In the genomic region with DNA sequence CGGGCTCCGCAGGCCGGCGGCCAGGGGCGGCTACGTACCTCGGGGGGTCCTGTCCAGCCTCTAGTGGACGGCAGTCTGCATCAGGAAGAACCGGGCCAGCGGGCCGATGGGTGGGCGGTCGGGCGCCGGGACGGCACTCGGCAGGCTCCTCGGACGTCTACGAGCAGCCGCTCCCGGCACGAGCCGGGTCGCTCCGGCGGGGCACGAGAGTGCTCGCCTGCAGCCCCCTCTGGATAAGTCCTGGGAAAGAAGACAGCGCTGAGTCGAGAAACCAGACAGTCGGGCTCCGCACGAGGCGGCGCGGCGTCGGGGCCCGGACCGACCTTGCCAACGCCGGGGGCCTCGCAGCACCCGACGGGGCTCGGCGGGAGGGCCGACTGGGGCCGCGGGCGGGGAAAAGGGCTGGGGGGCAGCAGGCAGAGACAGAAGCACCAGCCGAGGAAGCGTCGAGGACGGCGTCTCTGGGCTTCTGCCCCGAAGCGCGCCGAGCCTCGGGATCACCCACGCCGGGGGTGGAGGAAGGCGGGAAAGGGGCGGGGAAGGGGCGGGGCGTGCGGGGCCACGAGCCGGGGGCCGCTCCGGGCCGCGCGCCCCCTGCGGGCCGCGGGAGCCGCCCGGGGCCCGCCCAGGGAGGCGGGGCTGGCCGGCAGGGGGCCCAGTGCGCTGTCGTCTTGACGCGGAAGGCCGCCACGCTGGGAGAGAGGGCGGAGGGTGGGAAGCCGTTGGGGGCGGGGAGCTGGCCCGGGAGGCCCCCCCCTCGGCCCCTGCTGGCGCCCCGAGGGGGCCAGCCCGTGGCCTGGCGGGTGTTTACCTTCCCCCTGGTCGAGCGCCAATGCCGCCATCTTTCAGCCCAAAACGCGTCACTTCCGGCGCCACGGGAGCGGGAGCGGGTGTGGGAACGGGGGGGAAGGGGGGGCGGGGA, we compare ENCODE assay signal across 8 cellular contexts. TPM values are rescaled to one million over a fixed set of nuclear protein-coding genes. Genes with fewer than 3 reads are reported as not detected.
A peak's percentile ranks its signal among the peaks of the same experiment; 100 is the strongest.
DNase-seq lines count a peak whose midpoint lies in the region; ATAC-seq and TF ChIP-seq lines count a peak whose summit lies in the region.

No MANE protein-coding gene starts in this region.

- no peaks in the 10 kb centered on the region for H3K9me2 ChIP-seq in SK-N-SH

- H3K27ac ChIP-seq in SK-N-SH (ENCODE audit: low read depth in 2 of 2, low read length in 1 of 2) (peak overlapping the region; percentile 91 to 94), ovary (peak overlapping the region; percentile 88 to 90), thymus (ENCODE audit: low read depth) (peak overlapping the region; percentile 81)

- peak overlapping the region; percentile 91 for H3K4me3 Mint-ChIP-seq in HFFc6

- 34% methylated on average over 17 of the region's 111 CpGs for WGBS in SK-N-SH (ENCODE audit: low lambda C conversion rate)
- 23 to 51% (median 41%) methylated on average over 73 to 111 of the region's 111 CpGs for WGBS in ovary, 3 donors
- under 1% methylated on average over 110 of the region's 111 CpGs for WGBS in thymus

- peak; percentile 94 to 96 for ATAC-seq in activated naive CD4-positive, alpha-beta T cell treated with anti-CD3 and anti-CD28 coated beads, Interleukin-2, amount 50 U/mL, for 72 hours

- no peaks in the 10 kb centered on the region for H3K9me3 Mint-ChIP-seq in HFFc6
- H3K9me3 Mint-ChIP-seq in activated naive CD4-positive, alpha-beta T cell treated with anti-CD3 and anti-CD28 coated beads, Interleukin-2, amount 50 U/mL, for 72 hours: no peaks in the 10 kb centered on the region

- H3K9me3 ChIP-seq in SK-N-SH: no peaks in the 10 kb centered on the region
- no peaks in the 10 kb centered on the region for H3K9me3 ChIP-seq in ovary
- no peaks in the 10 kb centered on the region for H3K9me3 ChIP-seq in thymus (ENCODE audit: control insufficient read depth)

- H3K4me2 ChIP-seq in SK-N-SH: peak overlapping the region; percentile 70

- DNase-seq in GM12864 (ENCODE audit: low read depth) (no peak), HFFc6 (peak; percentile 79), NAMALWA (ENCODE audit: low spot score) (peak; percentile 87), SK-N-SH (peak; percentile 91), head of caudate nucleus (peak; percentile 36 to 93 (median 82)), ovary (peak; percentile 86 to 93 (median 92))
- DNase-seq in activated naive CD4-positive, alpha-beta T cell treated with anti-CD3 and anti-CD28 coated beads, Interleukin-2, amount 50 U/mL, for 72 hours (ENCODE audit: low spot score in 2 of 2): peak; percentile 75 to 85

- H3K4me1 Mint-ChIP-seq in HFFc6 (ENCODE audit: low read depth): peaks cover 20% of the 10 kb centered on the region

- intact Hi-C loops in head of caudate nucleus (cut with DNase I): loop anchor here (5.0 kb wide), 1 partner anchor 118 kb away; a partner anchor contains a TSS
- intact Hi-C loops in ovary (cut with DNase I): loop anchor here in 1 of 4 donors (10.0 kb wide), 1 partner anchor 120 kb away; a partner anchor contains a TSS

- TF ChIP-seq EP300 in SK-N-SH (IDR thresholded peaks at IDR 0.05; ENCODE audit: borderline replicate concordance in 1 of 2, low read depth in 1 of 2, low read length in 1 of 2) (peak; percentile 8 to 50; a peak in 1 of 4 replicates), ovary (IDR thresholded peaks at IDR 0.05) (peak; percentile 28)

- H3K36me3 ChIP-seq in SK-N-SH (replicated peaks in 1 of 2; ENCODE audit: control insufficient read depth in 1 of 2, insufficient read depth in 2 of 2, low read length in 1 of 2): no peaks in the 10 kb centered on the region
- H3K36me3 ChIP-seq in ovary: no peaks in the 10 kb centered on the region
- H3K36me3 ChIP-seq in thymus (ENCODE audit: control insufficient read depth, insufficient read depth): no peaks in the 10 kb centered on the region

- H3K36me3 Mint-ChIP-seq in HFFc6 (ENCODE audit: low read depth): 0 out of 2 replicates have a peak, but pooled peaks cover 7% of the 10 kb centered on the region
- peaks cover 0 to 17% of the 10 kb centered on the region in 2 donors for H3K36me3 Mint-ChIP-seq in activated naive CD4-positive, alpha-beta T cell treated with anti-CD3 and anti-CD28 coated beads, Interleukin-2, amount 50 U/mL, for 72 hours

- TF ChIP-seq POLR2A in ovary (IDR thresholded peaks at IDR 0.05): peak; percentile 76

- no peak for TF ChIP-seq RAD21 in SK-N-SH (IDR thresholded peaks at IDR 0.05; ENCODE audit: low read length)

- no peaks in the 10 kb centered on the region; a peak in 1 of 4 replicates for H3K4me1 ChIP-seq in SK-N-SH (ENCODE audit: control insufficient read depth in 1 of 2, insufficient read depth in 2 of 2, low read depth in 1 of 2, low read length in 1 of 2)
- H3K4me1 ChIP-seq in ovary (ENCODE audit: insufficient read depth): no peaks in the 10 kb centered on the region
- peaks cover 2% of the 10 kb centered on the region for H3K4me1 ChIP-seq in thymus (ENCODE audit: control insufficient read depth, insufficient read depth, low read length)

- peaks cover 2% of the 10 kb centered on the region for H3K27me3 Mint-ChIP-seq in HFFc6 (ENCODE audit: insufficient read depth)

- H3K9ac ChIP-seq in SK-N-SH: peak overlapping the region; percentile 93

- no peak overlapping the region; the same call in 1 of the 2 replicates for H2AFZ ChIP-seq in SK-N-SH (ENCODE audit: low read depth)

- H3F3A ChIP-seq in SK-N-SH (replicated peaks; ENCODE audit: insufficient read depth): peaks cover 10% of the 10 kb centered on the region

- peaks cover 48% of the 10 kb centered on the region for H3K79me2 ChIP-seq in SK-N-SH (ENCODE audit: insufficient read depth)

- H3K27ac Mint-ChIP-seq in HFFc6: peak overlapping the region; percentile 97; the same call in 1 of the 2 replicates
- H3K27ac Mint-ChIP-seq in activated naive CD4-positive, alpha-beta T cell treated with anti-CD3 and anti-CD28 coated beads, Interleukin-2, amount 50 U/mL, for 72 hours: peak overlapping the region in 1 of 2 donors; percentile 88

- peak; percentile 26 for TF ChIP-seq CTCF in GM12864 (IDR thresholded peaks at IDR 0.05; ENCODE audit: low read depth, low read length, missing control alignments)
- peak; percentile 38 for TF ChIP-seq CTCF in HFFc6 (IDR thresholded peaks at IDR 0.05)
- no peak for TF ChIP-seq CTCF in SK-N-SH (IDR thresholded peaks at IDR 0.05)
- no peak for TF ChIP-seq CTCF in ovary (IDR thresholded peaks at IDR 0.05)

- H3K4me3 ChIP-seq in GM12864 (ENCODE audit: low read depth, low read length): peak overlapping the region; percentile 87
- peak overlapping the region; percentile 63 to 76 for H3K4me3 ChIP-seq in SK-N-SH (ENCODE audit: low read depth in 2 of 2, low read length in 1 of 2)
- peak overlapping the region; percentile 65 for H3K4me3 ChIP-seq in ovary
- H3K4me3 ChIP-seq in thymus (ENCODE audit: low read length): peak overlapping the region; percentile 77

- no peaks in the 10 kb centered on the region for H4K20me1 ChIP-seq in SK-N-SH (ENCODE audit: insufficient read depth)

- H3K27me3 ChIP-seq in SK-N-SH (ENCODE audit: insufficient read depth): no peaks in the 10 kb centered on the region
- no peaks in the 10 kb centered on the region for H3K27me3 ChIP-seq in ovary
- no peaks in the 10 kb centered on the region for H3K27me3 ChIP-seq in thymus (ENCODE audit: control insufficient read depth, insufficient read depth)

- POLR2A ChIA-PET in SK-N-SH (lab: Yijun Ruan, JAX): interaction anchor here (1.1 to 2.3 kb wide), 5 partner anchors 10 to 283 kb away, joined by 3 to 25 read pairs (median 5); a partner anchor contains a TSS

- CTCF ChIA-PET in SK-N-SH (lab: Yijun Ruan, JAX): interaction anchor here (0.8 to 3.7 kb wide), 3 partner anchors 12 to 38 kb away, joined by 3 to 18 read pairs (median 3); a partner anchor contains a TSS

TF ChIP-seq in SK-N-SH, 30 proteins besides CTCF, POLR2A, EP300 and RAD21 (continues in another document):
- TF ChIP-seq POLR2AphosphoS5 (IDR thresholded peaks at IDR 0.05; ENCODE audit: low read depth, low read length): peak; percentile 91
- TF ChIP-seq GABPA (IDR thresholded peaks at IDR 0.05; ENCODE audit: low read depth): peak; percentile 62
- TF ChIP-seq, protein P1, sequence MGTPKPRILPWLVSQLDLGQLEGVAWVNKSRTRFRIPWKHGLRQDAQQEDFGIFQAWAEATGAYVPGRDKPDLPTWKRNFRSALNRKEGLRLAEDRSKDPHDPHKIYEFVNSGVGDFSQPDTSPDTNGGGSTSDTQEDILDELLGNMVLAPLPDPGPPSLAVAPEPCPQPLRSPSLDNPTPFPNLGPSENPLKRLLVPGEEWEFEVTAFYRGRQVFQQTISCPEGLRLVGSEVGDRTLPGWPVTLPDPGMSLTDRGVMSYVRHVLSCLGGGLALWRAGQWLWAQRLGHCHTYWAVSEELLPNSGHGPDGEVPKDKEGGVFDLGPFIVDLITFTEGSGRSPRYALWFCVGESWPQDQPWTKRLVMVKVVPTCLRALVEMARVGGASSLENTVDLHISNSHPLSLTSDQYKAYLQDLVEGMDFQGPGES (IDR thresholded peaks at IDR 0.05; ENCODE audit: low read depth, low read length): no peak
- TF ChIP-seq NRF1 (IDR thresholded peaks at IDR 0.05; ENCODE audit: low read depth, low read length): no peak
- TF ChIP-seq GATA2 (CRISPR knock-in tag; IDR thresholded peaks at IDR 0.05): no peak
- TF ChIP-seq ELF1 (IDR thresholded peaks at IDR 0.05): peak; percentile 30; the same call in 1 of the 2 replicates
- TF ChIP-seq FOXM1 (IDR thresholded peaks at IDR 0.05; ENCODE audit: low read depth): no peak
- 0 out of 2 replicates have a peak, but pooled peaks have one; percentile 15 for TF ChIP-seq NFIC (IDR thresholded peaks at IDR 0.05; ENCODE audit: borderline replicate concordance)
- TF ChIP-seq MXI1 (IDR thresholded peaks at IDR 0.05; ENCODE audit: low read depth, low read length): no peak
- TF ChIP-seq TAF1 (IDR thresholded peaks at IDR 0.05; ENCODE audit: borderline replicate concordance, low read depth, low read length): peak; percentile 87
- no peak for TF ChIP-seq RFX5 (IDR thresholded peaks at IDR 0.05; ENCODE audit: low read length)

RNA-seq across cellular contexts. Expression of a gene that starts 1.9 kb away (rescaled TPM):
- 1 to 10 TPM; 6.6 to 9.0 (median 7.8) TPM for total RNA-seq in HFFc6 (2021; fragmentation: NEBNext Ultra II Directional; extraction: Animal tissue kit (Norgen Biotek cat#: 25700))
- polyA plus RNA-seq in SK-N-SH (2012; rRNA removed) (2.4 and 3.8 TPM in 2 replicates), ovary (1 to 10 TPM; 3.7 to 6.2 TPM), thymus (5.8 TPM)
- polyA plus RNA-seq in SK-N-SH (2012; cell fraction: cytosol; rRNA removed): 2.6 and 4.1 TPM in 2 replicates
- polyA plus RNA-seq in SK-N-SH (2012; cell fraction: nucleus; rRNA removed): 2.1 and 7.3 TPM in 2 replicates
- total RNA-seq in activated naive CD4-positive, alpha-beta T cell treated with anti-CD3 and anti-CD28 coated beads, Interleukin-2, amount 50 U/mL, for 72 hours: 10 to 100 TPM; 11.8 to 31.6 TPM
- 10 to 100 TPM; 12.0 to 19.2 (median 14.6) TPM for total RNA-seq in ovary

RNA-seq across cellular contexts. Expression of a gene that starts 29.7 kb away (rescaled TPM):
- total RNA-seq in HFFc6 (2021; fragmentation: NEBNext Ultra II Directional; extraction: Animal tissue kit (Norgen Biotek cat#: 25700)): 100 to 1,000 TPM; 137 to 153 (median 145) TPM
- polyA plus RNA-seq in SK-N-SH (2012; rRNA removed) (68.4 and 109 TPM in 2 replicates), ovary (100 to 1,000 TPM; 149 to 187 TPM), thymus (89.2 TPM)
- 79.7 and 91.5 TPM in 2 replicates for polyA plus RNA-seq in SK-N-SH (2012; cell fraction: cytosol; rRNA removed)
- 121 and 243 TPM in 2 replicates for polyA plus RNA-seq in SK-N-SH (2012; cell fraction: nucleus; rRNA removed)
- 100 to 1,000 TPM; 232 to 306 TPM for total RNA-seq in activated naive CD4-positive, alpha-beta T cell treated with anti-CD3 and anti-CD28 coated beads, Interleukin-2, amount 50 U/mL, for 72 hours
- 100 to 1,000 TPM; 121 to 384 (median 267) TPM for total RNA-seq in ovary

Comparison
In these comparisons a context has a peak if more than half of its experiments do, and no peak if none do; other contexts are left out.
1. CTCF ChIP-seq: peak in GM12864 (single experiment) and HFFc6 (single experiment); none in SK-N-SH (single experiment) and ovary (0 of 3).
2. Peak in every context shown above with its lines, with median percentiles within 50 percentile points of each other: H3K4me3 ChIP-seq and H3K27ac ChIP-seq.